ENCODE assay signal across 1 cellular context in the genomic region with DNA sequence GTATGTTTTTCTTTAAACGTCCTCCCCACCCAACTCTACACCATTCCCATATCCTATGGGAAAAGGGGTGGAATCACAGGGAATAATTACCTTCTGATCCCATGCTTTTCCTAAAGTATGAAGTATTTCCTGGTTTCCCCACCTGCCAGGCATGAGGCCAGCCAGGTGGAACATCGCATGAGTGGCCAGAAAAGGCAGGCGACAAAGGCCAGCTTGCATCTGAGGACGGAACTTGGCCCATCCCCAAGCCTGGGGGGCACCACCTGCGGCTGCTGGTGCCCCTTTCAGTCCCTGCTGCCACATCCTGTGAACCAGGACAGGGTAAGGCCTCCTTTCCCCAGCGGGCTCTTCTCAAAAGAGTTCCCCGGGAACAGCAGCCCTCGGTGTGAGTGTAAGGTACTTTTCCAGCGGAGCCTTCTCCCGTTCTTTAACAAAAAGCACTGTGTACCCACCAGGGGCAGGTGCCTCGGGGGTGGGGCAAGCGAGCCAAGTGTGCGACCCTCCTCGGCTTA.
A peak's percentile ranks its signal among the peaks of the same experiment; 100 is the strongest.
TF ChIP-seq lines count a peak whose summit lies in the region.

No MANE protein-coding gene starts in this region.

TF ChIP-seq in HepG2, 621 proteins besides CTCF, POLR2A, EP300 and RAD21:
- no peak for TF ChIP-seq ZC3H4 (CRISPR knock-in tag; IDR thresholded peaks at IDR 0.05; ENCODE audit: borderline replicate concordance)
- TF ChIP-seq, protein P1, sequence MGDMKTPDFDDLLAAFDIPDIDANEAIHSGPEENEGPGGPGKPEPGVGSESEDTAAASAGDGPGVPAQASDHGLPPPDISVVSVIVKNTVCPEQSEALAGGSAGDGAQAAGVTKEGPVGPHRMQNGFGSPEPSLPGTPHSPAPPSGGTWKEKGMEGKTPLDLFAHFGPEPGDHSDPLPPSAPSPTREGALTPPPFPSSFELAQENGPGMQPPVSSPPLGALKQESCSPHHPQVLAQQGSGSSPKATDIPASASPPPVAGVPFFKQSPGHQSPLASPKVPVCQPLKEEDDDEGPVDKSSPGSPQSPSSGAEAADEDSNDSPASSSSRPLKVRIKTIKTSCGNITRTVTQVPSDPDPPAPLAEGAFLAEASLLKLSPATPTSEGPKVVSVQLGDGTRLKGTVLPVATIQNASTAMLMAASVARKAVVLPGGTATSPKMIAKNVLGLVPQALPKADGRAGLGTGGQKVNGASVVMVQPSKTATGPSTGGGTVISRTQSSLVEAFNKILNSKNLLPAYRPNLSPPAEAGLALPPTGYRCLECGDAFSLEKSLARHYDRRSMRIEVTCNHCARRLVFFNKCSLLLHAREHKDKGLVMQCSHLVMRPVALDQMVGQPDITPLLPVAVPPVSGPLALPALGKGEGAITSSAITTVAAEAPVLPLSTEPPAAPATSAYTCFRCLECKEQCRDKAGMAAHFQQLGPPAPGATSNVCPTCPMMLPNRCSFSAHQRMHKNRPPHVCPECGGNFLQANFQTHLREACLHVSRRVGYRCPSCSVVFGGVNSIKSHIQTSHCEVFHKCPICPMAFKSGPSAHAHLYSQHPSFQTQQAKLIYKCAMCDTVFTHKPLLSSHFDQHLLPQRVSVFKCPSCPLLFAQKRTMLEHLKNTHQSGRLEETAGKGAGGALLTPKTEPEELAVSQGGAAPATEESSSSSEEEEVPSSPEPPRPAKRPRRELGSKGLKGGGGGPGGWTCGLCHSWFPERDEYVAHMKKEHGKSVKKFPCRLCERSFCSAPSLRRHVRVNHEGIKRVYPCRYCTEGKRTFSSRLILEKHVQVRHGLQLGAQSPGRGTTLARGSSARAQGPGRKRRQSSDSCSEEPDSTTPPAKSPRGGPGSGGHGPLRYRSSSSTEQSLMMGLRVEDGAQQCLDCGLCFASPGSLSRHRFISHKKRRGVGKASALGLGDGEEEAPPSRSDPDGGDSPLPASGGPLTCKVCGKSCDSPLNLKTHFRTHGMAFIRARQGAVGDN (CRISPR knock-in tag; IDR thresholded peaks at IDR 0.05) = 0 out of 2 replicates have a peak, but pooled peaks have one; percentile 1
- no peak for TF ChIP-seq SMAD9 (CRISPR knock-in tag; IDR thresholded peaks at IDR 0.05)
- TF ChIP-seq, protein P2, sequence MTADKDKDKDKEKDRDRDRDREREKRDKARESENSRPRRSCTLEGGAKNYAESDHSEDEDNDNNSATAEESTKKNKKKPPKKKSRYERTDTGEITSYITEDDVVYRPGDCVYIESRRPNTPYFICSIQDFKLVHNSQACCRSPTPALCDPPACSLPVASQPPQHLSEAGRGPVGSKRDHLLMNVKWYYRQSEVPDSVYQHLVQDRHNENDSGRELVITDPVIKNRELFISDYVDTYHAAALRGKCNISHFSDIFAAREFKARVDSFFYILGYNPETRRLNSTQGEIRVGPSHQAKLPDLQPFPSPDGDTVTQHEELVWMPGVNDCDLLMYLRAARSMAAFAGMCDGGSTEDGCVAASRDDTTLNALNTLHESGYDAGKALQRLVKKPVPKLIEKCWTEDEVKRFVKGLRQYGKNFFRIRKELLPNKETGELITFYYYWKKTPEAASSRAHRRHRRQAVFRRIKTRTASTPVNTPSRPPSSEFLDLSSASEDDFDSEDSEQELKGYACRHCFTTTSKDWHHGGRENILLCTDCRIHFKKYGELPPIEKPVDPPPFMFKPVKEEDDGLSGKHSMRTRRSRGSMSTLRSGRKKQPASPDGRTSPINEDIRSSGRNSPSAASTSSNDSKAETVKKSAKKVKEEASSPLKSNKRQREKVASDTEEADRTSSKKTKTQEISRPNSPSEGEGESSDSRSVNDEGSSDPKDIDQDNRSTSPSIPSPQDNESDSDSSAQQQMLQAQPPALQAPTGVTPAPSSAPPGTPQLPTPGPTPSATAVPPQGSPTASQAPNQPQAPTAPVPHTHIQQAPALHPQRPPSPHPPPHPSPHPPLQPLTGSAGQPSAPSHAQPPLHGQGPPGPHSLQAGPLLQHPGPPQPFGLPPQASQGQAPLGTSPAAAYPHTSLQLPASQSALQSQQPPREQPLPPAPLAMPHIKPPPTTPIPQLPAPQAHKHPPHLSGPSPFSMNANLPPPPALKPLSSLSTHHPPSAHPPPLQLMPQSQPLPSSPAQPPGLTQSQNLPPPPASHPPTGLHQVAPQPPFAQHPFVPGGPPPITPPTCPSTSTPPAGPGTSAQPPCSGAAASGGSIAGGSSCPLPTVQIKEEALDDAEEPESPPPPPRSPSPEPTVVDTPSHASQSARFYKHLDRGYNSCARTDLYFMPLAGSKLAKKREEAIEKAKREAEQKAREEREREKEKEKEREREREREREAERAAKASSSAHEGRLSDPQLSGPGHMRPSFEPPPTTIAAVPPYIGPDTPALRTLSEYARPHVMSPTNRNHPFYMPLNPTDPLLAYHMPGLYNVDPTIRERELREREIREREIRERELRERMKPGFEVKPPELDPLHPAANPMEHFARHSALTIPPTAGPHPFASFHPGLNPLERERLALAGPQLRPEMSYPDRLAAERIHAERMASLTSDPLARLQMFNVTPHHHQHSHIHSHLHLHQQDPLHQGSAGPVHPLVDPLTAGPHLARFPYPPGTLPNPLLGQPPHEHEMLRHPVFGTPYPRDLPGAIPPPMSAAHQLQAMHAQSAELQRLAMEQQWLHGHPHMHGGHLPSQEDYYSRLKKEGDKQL (CRISPR knock-in tag; IDR thresholded peaks at IDR 0.05; ENCODE audit: low read depth) = no peak
- TF ChIP-seq SMC3 (IDR thresholded peaks at IDR 0.05; ENCODE audit: low read length) = no peak
- no peak for TF ChIP-seq CCDC6 (CRISPR knock-in tag; IDR thresholded peaks at IDR 0.05)
